Comparison of ENCODE assay signal across 1 cellular context in genomic region chr17:73224663-73225305, GRCh38.
TF ChIP-seq lines count a peak whose summit lies in the region.

No MANE protein-coding gene starts in this region.

TF ChIP-seq in HepG2, 621 proteins besides CTCF, POLR2A, EP300 and RAD21 (continued from another document):
- no peak for TF ChIP-seq MLXIP (CRISPR knock-in tag; IDR thresholded peaks at IDR 0.05; ENCODE audit: borderline replicate concordance)
